Comparison of ENCODE assay signal across 25 cellular contexts in the genomic region with DNA sequence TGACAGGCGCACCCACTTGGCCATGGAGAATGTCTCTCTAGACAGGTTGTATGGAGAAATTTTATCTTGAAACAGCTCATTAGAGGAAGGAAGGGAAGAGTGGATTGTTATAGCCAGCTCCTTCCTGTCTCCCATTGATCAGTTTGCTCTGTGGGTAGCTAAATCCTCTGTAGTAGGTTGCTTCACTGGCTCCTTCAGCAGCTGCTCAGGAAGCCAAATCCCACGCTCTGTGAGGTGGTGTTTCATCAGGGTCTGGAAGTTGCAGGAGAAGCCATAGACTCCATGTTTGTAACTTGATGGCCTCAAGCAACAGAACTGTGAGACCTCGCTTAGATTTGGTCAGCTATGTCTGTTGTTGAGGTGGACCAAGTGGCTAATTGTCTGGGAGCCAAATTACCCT.
"Had no signal": no experiment of that assay in that cellular context is flagged by ENCODE, and none has a peak within 500 bp of the region (broad histone marks: within the 10 kb centered on the region; RNA-seq: fewer than 3 reads in every experiment).

No MANE protein-coding gene starts in this region.

- H3K27me3 ChIP-seq: breast epithelium, dorsolateral prefrontal cortex, esophagus squamous epithelium, gastrocnemius medialis, testis had no signal

- H3K36me3 ChIP-seq: breast epithelium, gastrocnemius medialis had no signal

- H3K36me3 Mint-ChIP-seq: natural killer cell had no signal

- H3K4me3 ChIP-seq: breast epithelium, dorsolateral prefrontal cortex, esophagus squamous epithelium, gastrocnemius medialis, testis had no signal

- H3K27ac ChIP-seq: breast epithelium, dorsolateral prefrontal cortex, esophagus squamous epithelium, gastrocnemius medialis, testis had no signal

- ATAC-seq: gastrocnemius medialis; left ventricle myocardium superior; natural killer cell; sciatic nerve; stimulated activated memory B cell treated with anti-CD40 and anti-IgM and Interleukin-4, amounts not matched to agents 10 μg/mL and 1 μg/mL and 100 μg/mL, for 72 hours had no signal

- H3K9me3 Mint-ChIP-seq: activated CD4-positive, alpha-beta memory T cell treated with anti-CD3 and anti-CD28 coated beads for 36 hours; activated naive CD4-positive, alpha-beta T cell treated with anti-CD3 and anti-CD28 coated beads for 36 hours; natural killer cell; stimulated activated memory B cell treated with anti-CD40 and anti-IgM and Interleukin-4, amounts not matched to agents 10 μg/mL and 1 μg/mL and 100 μg/mL, for 72 hours had no signal

- H3K27ac Mint-ChIP-seq: activated CD4-positive, alpha-beta memory T cell treated with anti-CD3 and anti-CD28 coated beads for 36 hours; activated naive CD4-positive, alpha-beta T cell treated with anti-CD3 and anti-CD28 coated beads for 36 hours; activated naive CD8-positive, alpha-beta T cell treated with anti-CD3 and anti-CD28 coated beads, Interleukin-2, amount 10 ng/mL, durations not matched to agents 7 days and 5 days; natural killer cell; stimulated activated memory B cell treated with anti-CD40 and anti-IgM and Interleukin-4, amounts not matched to agents 10 μg/mL and 1 μg/mL and 100 μg/mL, for 72 hours had no signal

- H3K4me1 ChIP-seq: breast epithelium, gastrocnemius medialis, testis had no signal

- H3K9me3 ChIP-seq: breast epithelium, esophagus squamous epithelium, gastrocnemius medialis, testis had no signal

- H3K4me3 Mint-ChIP-seq: activated CD4-positive, alpha-beta memory T cell treated with anti-CD3 and anti-CD28 coated beads for 36 hours; activated naive CD4-positive, alpha-beta T cell treated with anti-CD3 and anti-CD28 coated beads for 36 hours; activated naive CD8-positive, alpha-beta T cell treated with anti-CD3 and anti-CD28 coated beads, Interleukin-2, amount 10 ng/mL, durations not matched to agents 7 days and 5 days; central memory CD8-positive, alpha-beta T cell; natural killer cell; stimulated activated memory B cell treated with anti-CD40 and anti-IgM and Interleukin-4, amounts not matched to agents 10 μg/mL and 1 μg/mL and 100 μg/mL, for 72 hours had no signal

- DNase-seq: activated CD4-positive, alpha-beta memory T cell treated with anti-CD3 and anti-CD28 coated beads for 36 hours; activated CD4-positive, alpha-beta T cell treated with anti-CD3 and anti-CD28 coated beads for 48 hours; activated effector memory CD4-positive, alpha-beta T cell treated with Interleukin-2 at 50 U/mL for 16 hours; activated naive CD4-positive, alpha-beta T cell treated with anti-CD3 and anti-CD28 coated beads for 36 hours; activated naive CD8-positive, alpha-beta T cell treated with anti-CD3 and anti-CD28 coated beads, Interleukin-2, amount 10 ng/mL, durations not matched to agents 7 days and 5 days; activated T-cell treated with anti-CD3 and anti-CD28 coated beads, Interleukin-2, amount 50 U/mL, for 48 hours; amniotic stem cell; dorsolateral prefrontal cortex; esophagus squamous epithelium; gastrocnemius medialis; head of caudate nucleus; hypothalamus; left ventricle myocardium superior; mammary epithelial cell; midbrain; natural killer cell; small intestine; stimulated activated CD4-positive, alpha-beta T cell treated with anti-CD3 and anti-CD28 coated beads, Interleukin-15, amount 100 ng/mL, for 24 hours; T1000; testis; trophoblast cell had no signal

- H3K27me3 Mint-ChIP-seq: activated CD4-positive, alpha-beta memory T cell treated with anti-CD3 and anti-CD28 coated beads for 36 hours; activated naive CD8-positive, alpha-beta T cell treated with anti-CD3 and anti-CD28 coated beads, Interleukin-2, amount 10 ng/mL, durations not matched to agents 7 days and 5 days; central memory CD8-positive, alpha-beta T cell; stimulated activated memory B cell treated with anti-CD40 and anti-IgM and Interleukin-4, amounts not matched to agents 10 μg/mL and 1 μg/mL and 100 μg/mL, for 72 hours had no signal
